Comparison of ENCODE assay signal across 8 cellular contexts in the genomic region with DNA sequence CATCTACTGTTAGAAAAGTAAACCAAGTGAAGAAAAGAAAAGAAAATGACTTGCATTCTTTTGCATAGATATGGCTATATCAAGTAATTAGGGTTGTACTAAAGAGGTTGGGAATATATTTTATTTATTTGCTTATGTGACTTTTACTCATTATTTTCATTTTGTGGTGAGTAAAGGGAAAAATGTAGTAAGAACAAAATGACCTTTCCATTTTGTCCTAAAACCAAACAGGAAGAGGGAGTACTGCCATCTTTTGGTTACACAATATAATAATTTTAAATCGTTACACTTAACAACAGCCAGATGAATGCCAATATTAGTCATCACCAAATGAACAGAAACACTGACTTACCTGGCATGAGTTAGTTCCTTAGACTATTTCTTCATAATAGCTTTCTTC. TPM values are rescaled to one million over a fixed set of nuclear protein-coding genes. Genes with fewer than 3 reads are reported as not detected.
DNase-seq lines count a peak whose midpoint lies in the region; ATAC-seq and TF ChIP-seq lines count a peak whose summit lies in the region.

No MANE protein-coding gene starts in this region.

- POLR2A ChIA-PET in CD8-positive, alpha-beta memory T cell (lab: Charles Lee), result no interaction called here

- H3K36me3 Mint-ChIP-seq in HFFc6 (ENCODE audit: low read depth) (peaks cover 19% of the 10 kb centered on the region), CD14-positive monocyte (peaks cover 0 to 3% of the 10 kb centered on the region in 2 donors)
- peaks cover 0 to 22% (median 0%) of the 10 kb centered on the region in 3 donors for H3K36me3 Mint-ChIP-seq in CD8-positive, alpha-beta memory T cell

- H3K9me3 Mint-ChIP-seq in HFFc6, result peaks cover 25% of the 10 kb centered on the region
- H3K9me3 Mint-ChIP-seq in CD14-positive monocyte, result peaks cover 20 to 32% (median 25%) of the 10 kb centered on the region in 7 donors
- peaks cover 2 to 24% (median 11%) of the 10 kb centered on the region in 5 donors for H3K9me3 Mint-ChIP-seq in CD8-positive, alpha-beta memory T cell

- H3K4me3 ChIP-seq in SJCRH30, result no peak overlapping the region
- no peak overlapping the region for H3K4me3 ChIP-seq in CD8-positive, alpha-beta memory T cell (ENCODE audit: low read length)

- peak overlapping the region; percentile 51 for H3K27ac Mint-ChIP-seq in HFFc6
- peak overlapping the region in 2 of 7 donors; percentile 22 to 31 for H3K27ac Mint-ChIP-seq in CD14-positive monocyte
- no peak overlapping the region for H3K27ac Mint-ChIP-seq in CD8-positive, alpha-beta memory T cell

- H3K27ac ChIP-seq in SJCRH30, result no peak overlapping the region
- no peak overlapping the region for H3K27ac ChIP-seq in CD8-positive, alpha-beta memory T cell (ENCODE audit: low read depth, low read length)

- ATAC-seq in GM18909 (IDR thresholded peaks at IDR 0.05; ENCODE audit: poor library complexity, unreplicated experiment), result no peak

- H3K27me3 Mint-ChIP-seq in HFFc6 (ENCODE audit: insufficient read depth), result peaks cover 5% of the 10 kb centered on the region; the same call in 1 of the 2 replicates
- peaks cover 0 to 2% (median 2%) of the 10 kb centered on the region in 3 donors for H3K27me3 Mint-ChIP-seq in CD14-positive monocyte (ENCODE audit: low read depth in 3 of 3)
- H3K27me3 Mint-ChIP-seq in CD8-positive, alpha-beta memory T cell, result peaks cover 3% of the 10 kb centered on the region in 2 donors

- H3K4me1 Mint-ChIP-seq in HFFc6 (ENCODE audit: low read depth), result peaks cover 26% of the 10 kb centered on the region
- H3K4me1 Mint-ChIP-seq in CD14-positive monocyte, result peaks cover 10% of the 10 kb centered on the region
- peaks cover 0 to 3% (median 0%) of the 10 kb centered on the region in 3 donors for H3K4me1 Mint-ChIP-seq in CD8-positive, alpha-beta memory T cell

- TF ChIP-seq CTCF in HFFc6 (IDR thresholded peaks at IDR 0.05), result peak; percentile 70
- no peak for TF ChIP-seq CTCF in CD14-positive monocyte (IDR thresholded peaks at IDR 0.05)

- H3K27me3 ChIP-seq in SJCRH30, result no peaks in the 10 kb centered on the region
- no peaks in the 10 kb centered on the region for H3K27me3 ChIP-seq in CD8-positive, alpha-beta memory T cell (ENCODE audit: insufficient read depth, low read length, poor library complexity, severe bottlenecking)

- intact Hi-C loops in CD14-positive monocyte (cut with micrococcal nuclease), result no loop called here

- CTCF ChIA-PET in CD8-positive, alpha-beta memory T cell (lab: Charles Lee), result no interaction called here

- H3K4me3 Mint-ChIP-seq in HFFc6 (no peak overlapping the region), CD14-positive monocyte (no peak overlapping the region)
- H3K4me3 Mint-ChIP-seq in CD8-positive, alpha-beta memory T cell, result no peak overlapping the region

- no peaks in the 10 kb centered on the region for H3K4me1 ChIP-seq in SJCRH30
- H3K4me1 ChIP-seq in CD8-positive, alpha-beta memory T cell (ENCODE audit: insufficient read depth, low read length), result no peaks in the 10 kb centered on the region

- DNase-seq in COLO829 (ENCODE audit: low spot score), result peak; percentile 19
- DNase-seq in HFFc6, result peak; percentile 76
- peak; percentile 67 for DNase-seq in SW480 (ENCODE audit: low spot score)
- peak; percentile 86 for DNase-seq in iris pigment epithelial cell (ENCODE audit: low read depth)
- DNase-seq in CD14-positive monocyte (ENCODE audit: low spot score), result no peak
- no peak for DNase-seq in SJCRH30
- DNase-seq in CD8-positive, alpha-beta memory T cell, result no peak

- no peaks in the 10 kb centered on the region for H3K9me3 ChIP-seq in SJCRH30 (replicated peaks)
- no peaks in the 10 kb centered on the region for H3K9me3 ChIP-seq in CD8-positive, alpha-beta memory T cell (ENCODE audit: low read length)

- H3K36me3 ChIP-seq in SJCRH30, result no peaks in the 10 kb centered on the region
- no peaks in the 10 kb centered on the region for H3K36me3 ChIP-seq in CD8-positive, alpha-beta memory T cell (ENCODE audit: insufficient read depth, low read length)

RNA-seq across cellular contexts. Expression of gene NDUFV2, which starts 47.3 kb away (rescaled TPM):
- 100 to 1,000 TPM; 157 to 198 (median 184) TPM for total RNA-seq in HFFc6 (2021; fragmentation: NEBNext Ultra II Directional; extraction: Animal tissue kit (Norgen Biotek cat#: 25700))
- polyA plus RNA-seq in CD14-positive monocyte, result 100 to 1,000 TPM; 162 to 184 TPM
- 111 and 125 TPM in 2 replicates for total RNA-seq in SJCRH30 (2014; rRNA removed; shearing (Covaris generic))
- 100 to 1,000 TPM; 324 to 331 TPM for total RNA-seq in CD8-positive, alpha-beta memory T cell
- 187 TPM for polyA plus RNA-seq in CD8-positive, alpha-beta memory T cell

Comparison
In these comparisons a context has a peak if more than half of its experiments do, and no peak if none do; other contexts are left out.
1. DNase-seq: peak in COLO829 (single experiment), HFFc6 (single experiment), SW480 (single experiment) and iris pigment epithelial cell (single experiment); none in CD14-positive monocyte (single experiment), SJCRH30 (0 of 2) and CD8-positive, alpha-beta memory T cell (0 of 5).